19 cellular contexts compared by ENCODE assay signal in genomic region chr2:178775975-178776374, GRCh38.
"Had no signal": no experiment of that assay in that cellular context is flagged by ENCODE, and none has a peak within 500 bp of the region (broad histone marks: within the 10 kb centered on the region; RNA-seq: fewer than 3 reads in every experiment).

No MANE protein-coding gene starts in this region.

- H3K36me3 ChIP-seq: SJSA1 had no signal

- H3K9me3 ChIP-seq: SJSA1 had no signal

- H3K4me1 ChIP-seq: SJSA1 had no signal

- H3K27ac ChIP-seq: KMS-11, RWPE1, SJSA1, SK-N-MC had no signal

- DNase-seq: Kasumi-1, MM.1S, NCI-H1092 treated with DMSO at 0.1 percent for 48 hours, NCI-H1436, NCI-H187, NCI-H2029, NCI-H2081 treated with DMSO at 0.1 percent for 48 hours, NCI-H2171, NCI-H226, NCI-H446, NCI-H510A, NCI-H524 treated with DMSO at 0.1 percent for 48 hours, NCI-H69, NCI-H774, SIG-M5 had no signal

- H3K4me3 ChIP-seq: SJSA1, SK-N-MC had no signal
